In the genomic region with DNA sequence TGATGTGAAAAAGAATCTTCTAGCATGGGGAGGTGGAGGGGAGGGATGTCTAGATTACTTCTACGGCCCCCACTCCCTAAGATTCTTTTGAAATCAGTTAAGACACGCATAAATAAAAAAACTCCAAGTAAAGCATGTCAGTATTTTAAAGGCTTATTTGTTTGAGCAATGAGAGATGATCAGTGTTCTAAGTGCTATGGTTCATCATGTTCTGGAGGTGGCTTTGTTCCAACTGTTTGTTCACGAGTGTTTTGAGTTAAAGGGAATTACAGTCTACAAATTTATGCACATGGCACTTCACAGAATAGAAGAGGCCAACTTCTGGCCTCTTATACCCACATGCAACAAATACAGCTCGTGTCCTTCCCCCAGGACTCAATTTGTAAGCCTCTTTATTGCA, we compare ENCODE assay signal across 24 cellular contexts.
DNase-seq lines count a peak whose midpoint lies in the region; ATAC-seq and TF ChIP-seq lines count a peak whose summit lies in the region.
"Had no signal": no experiment of that assay in that cellular context is flagged by ENCODE, and none has a peak within 500 bp of the region (broad histone marks: within the 10 kb centered on the region; RNA-seq: fewer than 3 reads in every experiment).

No MANE protein-coding gene starts in this region.

- no peak for TF ChIP-seq CTCF in mesothelial cell of epicardium (IDR thresholded peaks at IDR 0.05; ENCODE audit: unreplicated experiment)

- intact Hi-C loops in posterior vena cava (cut with DNase I), result no loop called here

- no peaks in the 10 kb centered on the region for H3K36me3 Mint-ChIP-seq in mesothelial cell of epicardium

- DNase-seq in DMS 273 (lab: John Stamatoyannopoulos, UW; ENCODE audit: unreplicated experiment) (peak; percentile 13), DMS 273 treated with DMSO at 0.1 percent for 48 hours (lab: John Stamatoyannopoulos, UW) (no peak), DMS79 (lab: John Stamatoyannopoulos, UW) (peak; percentile 77), SK-N-MC (ENCODE audit: low read depth, low spot score) (no peak), mesothelial cell of epicardium (ENCODE audit: low spot score in 2 of 2, unreplicated experiment in 2 of 2) (no peak), posterior vena cava (ENCODE audit: low spot score) (no peak), GDM1 (lab: John Stamatoyannopoulos, UW) (no peak)
- DNase-seq: 8988T; activated CD4-positive, alpha-beta T cell treated with anti-CD3 and anti-CD28 coated beads, Interleukin-2, amount 50 U/mL, for 4 hours; activated CD8-positive, alpha-beta memory T cell treated with anti-CD3 and anti-CD28 coated beads, Interleukin-2, amount 50 U/mL, for 4 hours; AML-193; esophagus squamous epithelium; kidney; NCI-H146; NCI-H226; stimulated activated CD4-positive, alpha-beta T cell treated with anti-CD3 and anti-CD28 coated beads, Interleukin-2, amount 100 ng/mL, for 48 hours; stimulated activated naive CD4-positive, alpha-beta T cell; tibial artery had no signal

- H3K27ac ChIP-seq in SK-N-MC, result 0 out of 2 replicates have a peak overlapping the region, but pooled peaks have one; percentile 16
- H3K27ac ChIP-seq: esophagus squamous epithelium, neutrophil, tibial artery had no signal

- H3K27ac Mint-ChIP-seq in mesothelial cell of epicardium, result peak overlapping the region; percentile 73
- H3K27ac Mint-ChIP-seq: activated naive CD8-positive, alpha-beta T cell; activated T-helper 2 cell treated with anti-CD3 and anti-CD28 coated beads, Interferon-gamma antibody, Interleukin-2, Interleukin-4, amounts not matched to agents 10 μg/mL and 5 μg/mL and 100 μg/mL, durations not matched to agents 14 hours and 24 hours and 36 hours had no signal

- no peak overlapping the region for H3K9ac ChIP-seq in SK-N-MC (ENCODE audit: insufficient read length)

- H3K4me1 Mint-ChIP-seq in mesothelial cell of epicardium, result peaks cover 54% of the 10 kb centered on the region

- ATAC-seq in HG03565 (IDR thresholded peaks at IDR 0.05; ENCODE audit: unreplicated experiment), result no peak

- no peak overlapping the region for H3K4me3 Mint-ChIP-seq in mesothelial cell of epicardium
- H3K4me3 Mint-ChIP-seq: activated naive CD8-positive, alpha-beta T cell had no signal

- H3K4me3 ChIP-seq in SK-N-MC, result no peak overlapping the region; the same call in 1 of the 2 replicates
- H3K4me3 ChIP-seq: esophagus squamous epithelium, lung, smooth muscle cell, tibial artery had no signal

- peaks cover 11% of the 10 kb centered on the region for H3K9me3 Mint-ChIP-seq in mesothelial cell of epicardium
- H3K9me3 Mint-ChIP-seq: activated T-helper 2 cell treated with anti-CD3 and anti-CD28 coated beads, Interferon-gamma antibody, Interleukin-2, Interleukin-4, amounts not matched to agents 10 μg/mL and 5 μg/mL and 100 μg/mL, durations not matched to agents 14 hours and 24 hours and 36 hours had no signal

- no peaks in the 10 kb centered on the region for H3K9me3 ChIP-seq in SK-N-MC (ENCODE audit: low read depth, low read length)
- H3K9me3 ChIP-seq: esophagus squamous epithelium, neutrophil, tibial artery had no signal

- no peaks in the 10 kb centered on the region for H3K36me3 ChIP-seq in SK-N-MC (ENCODE audit: insufficient read depth, low read length)
- H3K36me3 ChIP-seq: esophagus squamous epithelium, neutrophil, tibial artery had no signal

- H3K27me3 Mint-ChIP-seq in mesothelial cell of epicardium (ENCODE audit: low read depth), result no peaks in the 10 kb centered on the region
- H3K27me3 Mint-ChIP-seq: activated naive CD8-positive, alpha-beta T cell had no signal

Comparison
In these comparisons a context has a peak if more than half of its experiments do, and no peak if none do; other contexts are left out.
1. DNase-seq: peak in DMS 273 (single experiment) and DMS79 (single experiment); none in DMS 273 treated with DMSO at 0.1 percent for 48 hours (single experiment), SK-N-MC (single experiment), mesothelial cell of epicardium (0 of 2), posterior vena cava (single experiment) and GDM1 (single experiment).